9 cellular contexts compared by ENCODE assay signal in genomic region chr6:68967549-68968300, GRCh38.
DNase-seq lines count a peak whose midpoint lies in the region; ATAC-seq and TF ChIP-seq lines count a peak whose summit lies in the region.
"Had no signal": no experiment of that assay in that cellular context is flagged by ENCODE, and none has a peak within 500 bp of the region (broad histone marks: within the 10 kb centered on the region; RNA-seq: fewer than 3 reads in every experiment).

No MANE protein-coding gene starts in this region.

- H3K9me3 ChIP-seq in SK-N-MC (ENCODE audit: low read depth, low read length) = no peaks in the 10 kb centered on the region
- H3K9me3 ChIP-seq: BLaER1 treated with 17β-estradiol and CSF1 and Interleukin-3, amounts not matched to agents 10 nM and 100 nM had no signal

- TF ChIP-seq CTCF in GM23338 (conservative IDR thresholded peaks at IDR 0.05; ENCODE audit: low read depth in 2 of 2) = peak; percentile 89 to 96

- H3K4me1 Mint-ChIP-seq in GM23338 = peaks cover 9% of the 10 kb centered on the region; the same call in 2 of the 3 replicates

- no peaks in the 10 kb centered on the region for H3K9me2 ChIP-seq in GM23338 (ENCODE audit: insufficient read depth)

- H3K36me3 ChIP-seq in GM23338 (ENCODE audit: insufficient read depth) = no peaks in the 10 kb centered on the region
- H3K36me3 ChIP-seq in SK-N-MC (ENCODE audit: insufficient read depth, low read length) = no peaks in the 10 kb centered on the region
- H3K36me3 ChIP-seq: BLaER1 treated with 17β-estradiol and CSF1 and Interleukin-3, amounts not matched to agents 10 nM and 100 nM had no signal

- H3K4me3 Mint-ChIP-seq in GM23338 = no peak overlapping the region

- no peaks in the 10 kb centered on the region for H4K20me1 ChIP-seq in GM23338 (replicated peaks; ENCODE audit: insufficient read depth)
- H4K20me1 ChIP-seq: BLaER1 treated with 17β-estradiol and CSF1 and Interleukin-3, amounts not matched to agents 10 nM and 100 nM had no signal

- H3K27me3 Mint-ChIP-seq in GM23338 (ENCODE audit: insufficient read depth, low read depth, poor library complexity) = no peaks in the 10 kb centered on the region

- H3K79me2 ChIP-seq in GM23338 (replicated peaks; ENCODE audit: insufficient read depth) = no peaks in the 10 kb centered on the region

- H3K4me2 ChIP-seq in GM23338 = no peak overlapping the region

- no peaks in the 10 kb centered on the region for H3K27me3 ChIP-seq in GM23338 (ENCODE audit: insufficient read depth)
- H3K27me3 ChIP-seq: BLaER1 treated with 17β-estradiol and CSF1 and Interleukin-3, amounts not matched to agents 10 nM and 100 nM had no signal

- no peaks in the 10 kb centered on the region for H3F3A ChIP-seq in GM23338 (replicated peaks; ENCODE audit: low read depth)

- H3K4me3 ChIP-seq in GM23338 (no peak overlapping the region), SK-N-MC (no peak overlapping the region)
- H3K4me3 ChIP-seq: BLaER1 treated with 17β-estradiol and CSF1 and Interleukin-3, amounts not matched to agents 10 nM and 100 nM had no signal

- H3K9me3 Mint-ChIP-seq in GM23338 = no peaks in the 10 kb centered on the region

- no peak overlapping the region for H3K9ac ChIP-seq in SK-N-MC (ENCODE audit: insufficient read length)
- H3K9ac ChIP-seq: BLaER1 treated with 17β-estradiol and CSF1 and Interleukin-3, amounts not matched to agents 10 nM and 100 nM had no signal

- H3K4me1 ChIP-seq in GM23338 (ENCODE audit: insufficient read depth) = no peaks in the 10 kb centered on the region

- peak overlapping the region; percentile 28; the same call in 1 of the 2 replicates for H2AFZ ChIP-seq in GM23338

- peak; percentile 86 for ATAC-seq in GM23338

- DNase-seq in NCI-H1436 (lab: John Stamatoyannopoulos, UW) = peak; percentile 75
- no peak for DNase-seq in NCI-H1436 treated with DMSO at 0.1 percent for 48 hours (lab: John Stamatoyannopoulos, UW)
- DNase-seq in GM23338 (ENCODE audit: low spot score) = peak; percentile 90
- DNase-seq in LHCN-M2 (ENCODE audit: low read depth) = peak; percentile 22
- DNase-seq in SK-N-MC (ENCODE audit: low read depth, low spot score) = peak; percentile 42
- peak in 37 of 56 donors; percentile 3 to 69 (median 28) for DNase-seq in amygdala (lab: John Stamatoyannopoulos, UW)
- peak; percentile 19 to 48 for DNase-seq in hippocampal formation (lab: John Stamatoyannopoulos, UW)
- peak; percentile 32 for DNase-seq in stimulated activated CD4-positive, alpha-beta T cell treated with anti-CD3 and anti-CD28 coated beads, Interleukin-12 subunit alpha, Interleukin-12 subunit beta, amount 100 ng/mL, for 4 hours

- H3K27ac Mint-ChIP-seq in GM23338 = peak overlapping the region; percentile 83

- no peak overlapping the region; the same call in 1 of the 2 replicates for H3K27ac ChIP-seq in GM23338 (ENCODE audit: low read depth)
- no peak overlapping the region for H3K27ac ChIP-seq in SK-N-MC
- H3K27ac ChIP-seq: BLaER1 treated with 17β-estradiol and CSF1 and Interleukin-3, amounts not matched to agents 10 nM and 100 nM had no signal

- H3K36me3 Mint-ChIP-seq in GM23338 (ENCODE audit: low read depth) = no peaks in the 10 kb centered on the region

TF ChIP-seq in GM23338, 12 proteins besides CTCF, POLR2A, EP300 and RAD21:
- TF ChIP-seq REST (IDR thresholded peaks at IDR 0.05; ENCODE audit: unreplicated experiment) (peak; percentile 8), NANOG (IDR thresholded peaks at IDR 0.05; ENCODE audit: borderline replicate concordance) (no peak)
